8 cellular contexts compared by ENCODE assay signal in genomic region chr19:55165952-55166529, GRCh38. TPM values are rescaled to one million over a fixed set of nuclear protein-coding genes. Genes with fewer than 3 reads are reported as not detected.
DNase-seq lines count a peak whose midpoint lies in the region; ATAC-seq, FAIRE-seq and TF ChIP-seq lines count a peak whose summit lies in the region.

No MANE protein-coding gene starts in this region.

- no peak overlapping the region for H3K27ac ChIP-seq in mesodermal cell (ENCODE audit: low read depth, low read length, severe bottlenecking)
- H3K27ac ChIP-seq in substantia nigra (ENCODE audit: low read depth, low read length, poor library complexity, severe bottlenecking): no peak overlapping the region

- 4 to 5% methylated on average over 27 to 29 of the region's 34 CpGs for WGBS in mesodermal cell (ENCODE audit: insufficient coverage in 2 of 2), 2 experiments

- peaks cover 50% of the 10 kb centered on the region for H3K27me3 Mint-ChIP-seq in activated CD4-positive, alpha-beta T cell treated with anti-CD3 and anti-CD28 coated beads, Interleukin-2, amount 10 ng/mL, durations not matched to agents 24 days and 14 days
- H3K27me3 Mint-ChIP-seq in endothelial cell (ENCODE audit: unreplicated experiment): peaks cover 5% of the 10 kb centered on the region

- TF ChIP-seq CTCF in D721Med (IDR thresholded peaks at IDR 0.05; ENCODE audit: insufficient read depth, missing control alignments) (peak; percentile 61), endothelial cell (IDR thresholded peaks at IDR 0.05; ENCODE audit: unreplicated experiment) (peak; percentile 27)

- ATAC-seq in HG03097 (IDR thresholded peaks at IDR 0.05; ENCODE audit: low FRiP score, unreplicated experiment) (peak; percentile 20), GM18517 (IDR thresholded peaks at IDR 0.05; ENCODE audit: unreplicated experiment) (no peak)

- no peak for FAIRE-seq in D721Med (lab: Jason Lieb, UNC)

- no peaks in the 10 kb centered on the region for H3K36me3 ChIP-seq in mesodermal cell (ENCODE audit: control insufficient read depth, insufficient read depth, low read length)

- H3K27ac Mint-ChIP-seq in activated CD4-positive, alpha-beta T cell treated with anti-CD3 and anti-CD28 coated beads, Interleukin-2, amount 10 ng/mL, durations not matched to agents 24 days and 14 days: peak overlapping the region; percentile 13
- peak overlapping the region; percentile 91 for H3K27ac Mint-ChIP-seq in endothelial cell (ENCODE audit: unreplicated experiment)

- no peaks in the 10 kb centered on the region for H3K9me3 ChIP-seq in mesodermal cell (ENCODE audit: control insufficient read depth, low read length)

- intact Hi-C loops in activated CD4-positive, alpha-beta T cell treated with anti-CD3 and anti-CD28 coated beads, Interleukin-2, amount 10 ng/mL, durations not matched to agents 24 days and 14 days (cut with micrococcal nuclease): loop anchor here (1.0 to 2.0 kb wide), 4 partner anchors 13 to 173 kb away; partner anchors contain the start of genes KMT5C and PPP1R12C

- H3K4me1 Mint-ChIP-seq in activated CD4-positive, alpha-beta T cell treated with anti-CD3 and anti-CD28 coated beads, Interleukin-2, amount 10 ng/mL, durations not matched to agents 24 days and 14 days: peaks cover 11% of the 10 kb centered on the region
- H3K4me1 Mint-ChIP-seq in endothelial cell (ENCODE audit: unreplicated experiment): peaks cover 5% of the 10 kb centered on the region

- peak overlapping the region; percentile 53 for H3K4me3 ChIP-seq in mesodermal cell (ENCODE audit: extremely low read depth, insufficient read depth, low read length, poor library complexity, severe bottlenecking)

- no peak for DNase-seq in D721Med (ENCODE audit: insufficient read length, low spot score)
- peak; percentile 30 to 71 for DNase-seq in NCI-H446 (lab: John Stamatoyannopoulos, UW)
- DNase-seq in activated CD4-positive, alpha-beta T cell treated with anti-CD3 and anti-CD28 coated beads, Interleukin-2, amount 10 ng/mL, durations not matched to agents 24 days and 14 days: peak; percentile 78
- peak; percentile 84 for DNase-seq in endothelial cell (ENCODE audit: low spot score)
- DNase-seq in substantia nigra (lab: John Stamatoyannopoulos, UW): peak in 39 of 49 donors; percentile 4 to 71 (median 38)

- peak overlapping the region; percentile 84 for H3K4me3 Mint-ChIP-seq in activated CD4-positive, alpha-beta T cell treated with anti-CD3 and anti-CD28 coated beads, Interleukin-2, amount 10 ng/mL, durations not matched to agents 24 days and 14 days
- H3K4me3 Mint-ChIP-seq in endothelial cell (ENCODE audit: unreplicated experiment): peak overlapping the region; percentile 96

- no peaks in the 10 kb centered on the region for H3K36me3 Mint-ChIP-seq in activated CD4-positive, alpha-beta T cell treated with anti-CD3 and anti-CD28 coated beads, Interleukin-2, amount 10 ng/mL, durations not matched to agents 24 days and 14 days (ENCODE audit: low read depth)
- no peaks in the 10 kb centered on the region for H3K36me3 Mint-ChIP-seq in endothelial cell (ENCODE audit: low read depth, unreplicated experiment)

- H3K9me3 Mint-ChIP-seq in activated CD4-positive, alpha-beta T cell treated with anti-CD3 and anti-CD28 coated beads, Interleukin-2, amount 10 ng/mL, durations not matched to agents 24 days and 14 days: no peaks in the 10 kb centered on the region
- H3K9me3 Mint-ChIP-seq in endothelial cell (ENCODE audit: unreplicated experiment): no peaks in the 10 kb centered on the region

- H3K4me1 ChIP-seq in mesodermal cell (ENCODE audit: control insufficient read depth, insufficient read depth, low read length, poor library complexity, severe bottlenecking): no peaks in the 10 kb centered on the region

RNA-seq across cellular contexts. Expression of gene DNAAF3, which starts 0.4 kb away (rescaled TPM):
- total RNA-seq in activated CD4-positive, alpha-beta T cell treated with anti-CD3 and anti-CD28 coated beads, Interleukin-2, amount 10 ng/mL, durations not matched to agents 24 days and 14 days: not detected in 2 replicates
- 2.2 TPM for total RNA-seq in endothelial cell (ENCODE audit: unreplicated experiment)
- polyA plus RNA-seq in mesodermal cell (2013, experiment 1 of 2): 2.6 TPM
- polyA plus RNA-seq in mesodermal cell (2013, experiment 2 of 2): 1.4 TPM

RNA-seq across cellular contexts. Expression of gene TNNI3, which starts 8.5 kb away (rescaled TPM):
- not detected in 2 replicates for total RNA-seq in activated CD4-positive, alpha-beta T cell treated with anti-CD3 and anti-CD28 coated beads, Interleukin-2, amount 10 ng/mL, durations not matched to agents 24 days and 14 days
- not detected for total RNA-seq in endothelial cell (ENCODE audit: unreplicated experiment)
- 1.3 TPM for polyA plus RNA-seq in mesodermal cell (2013, experiment 1 of 2)
- 1.1 TPM for polyA plus RNA-seq in mesodermal cell (2013, experiment 2 of 2)

RNA-seq across cellular contexts. Expression of gene SYT5, which starts 14.0 kb away (rescaled TPM):
- not detected in 2 replicates for total RNA-seq in activated CD4-positive, alpha-beta T cell treated with anti-CD3 and anti-CD28 coated beads, Interleukin-2, amount 10 ng/mL, durations not matched to agents 24 days and 14 days
- total RNA-seq in endothelial cell (ENCODE audit: unreplicated experiment): 1.6 TPM
- 1.8 TPM for polyA plus RNA-seq in mesodermal cell (2013, experiment 1 of 2)
- polyA plus RNA-seq in mesodermal cell (2013, experiment 2 of 2): 0.20 TPM

RNA-seq across cellular contexts. Expression of gene TNNT1, which starts 17.0 kb away (rescaled TPM):
- total RNA-seq in activated CD4-positive, alpha-beta T cell treated with anti-CD3 and anti-CD28 coated beads, Interleukin-2, amount 10 ng/mL, durations not matched to agents 24 days and 14 days: 0.36 and 0.51 TPM in 2 replicates
- 2.8 TPM for total RNA-seq in endothelial cell (ENCODE audit: unreplicated experiment)
- 37.4 TPM for polyA plus RNA-seq in mesodermal cell (2013, experiment 1 of 2)
- polyA plus RNA-seq in mesodermal cell (2013, experiment 2 of 2): 36.0 TPM

RNA-seq across cellular contexts. Expression of gene PTPRH, which starts 43.3 kb away (rescaled TPM):
- not detected in 2 replicates for total RNA-seq in activated CD4-positive, alpha-beta T cell treated with anti-CD3 and anti-CD28 coated beads, Interleukin-2, amount 10 ng/mL, durations not matched to agents 24 days and 14 days
- not detected for total RNA-seq in endothelial cell (ENCODE audit: unreplicated experiment)
- 2.7 TPM for polyA plus RNA-seq in mesodermal cell (2013, experiment 1 of 2)
- 2.0 TPM for polyA plus RNA-seq in mesodermal cell (2013, experiment 2 of 2)
